ENCODE assay signal across 11 cellular contexts in genomic region chr14:92471919-92472318, GRCh38. TPM values are rescaled to one million over a fixed set of nuclear protein-coding genes. Genes with fewer than 3 reads are reported as not detected.
DNase-seq lines count a peak whose midpoint lies in the region; ATAC-seq and TF ChIP-seq lines count a peak whose summit lies in the region.
"Had no signal": no experiment of that assay in that cellular context is flagged by ENCODE, and none has a peak within 500 bp of the region (broad histone marks: within the 10 kb centered on the region; RNA-seq: fewer than 3 reads in every experiment).

No MANE protein-coding gene starts in this region.

- H2AFZ ChIP-seq in H9 (ENCODE audit: low read length): no peak overlapping the region

- CTCF ChIA-PET in activated CD8-positive, alpha-beta T cell treated with anti-CD3 and anti-CD28 coated beads for 36 hours (lab: Charles Lee): no interaction called here

- no peak overlapping the region for H3K4me2 ChIP-seq in H9 (ENCODE audit: insufficient read depth, insufficient read length, low read length)

- H3K4ac ChIP-seq in H9 (ENCODE audit: low read depth, low read length): no peak overlapping the region

- no peak overlapping the region for H3K27ac ChIP-seq in H9 (ENCODE audit: insufficient read length, low read depth, low read length)
- peak overlapping the region; percentile 6 for H3K27ac ChIP-seq in foreskin keratinocyte

- no peak overlapping the region for H3K14ac ChIP-seq in H9 (ENCODE audit: insufficient read depth, low read length)

- H2BK120ac ChIP-seq in H9 (ENCODE audit: low read depth, low read length, poor library complexity, severe bottlenecking): no peak overlapping the region

- DNase-seq in H9 (peak; percentile 75), SW 1271 (lab: John Stamatoyannopoulos, UW) (peak; percentile 4 to 77), foreskin keratinocyte (peak; percentile 81 to 90), smooth muscle cell of the brain vasculature (ENCODE audit: low read depth, low spot score) (peak; percentile 45), BE2C (no peak)
- DNase-seq in activated CD8-positive, alpha-beta T cell treated with anti-CD3 and anti-CD28 coated beads for 36 hours: no peak
- DNase-seq: activated CD4-positive, alpha-beta T cell treated with anti-CD3 and anti-CD28 coated beads, Interleukin-2, amount 50 U/mL, for 1 hour; kidney had no signal

- H3K4me1 ChIP-seq in H9 (ENCODE audit: insufficient read depth, low read length) (peaks cover 11% of the 10 kb centered on the region), foreskin keratinocyte (peaks cover 29% of the 10 kb centered on the region), BE2C (no peaks in the 10 kb centered on the region)

- H2AK5ac ChIP-seq in H9 (ENCODE audit: insufficient read length, low read length): no peak overlapping the region

- no peak for TF ChIP-seq CTCF in H9 (conservative IDR thresholded peaks at IDR 0.05)
- TF ChIP-seq CTCF in foreskin keratinocyte (conservative IDR thresholded peaks at IDR 0.05): no peak
- TF ChIP-seq CTCF in activated CD8-positive, alpha-beta T cell treated with anti-CD3 and anti-CD28 coated beads for 36 hours (IDR thresholded peaks at IDR 0.05): no peak
- TF ChIP-seq CTCF in BE2C (IDR thresholded peaks at IDR 0.05; ENCODE audit: low read depth, low read length): no peak

- no peak overlapping the region for H2BK5ac ChIP-seq in H9 (ENCODE audit: insufficient read length, low read length)

- H3K9me3 Mint-ChIP-seq in H9: peaks cover 15 to 17% of the 10 kb centered on the region in 2 experiments
- peaks cover 7% of the 10 kb centered on the region for H3K9me3 Mint-ChIP-seq in activated CD8-positive, alpha-beta T cell treated with anti-CD3 and anti-CD28 coated beads for 36 hours

- H3K9me3 ChIP-seq in H9 (ENCODE audit: control insufficient read depth, low read depth, low read length) (no peaks in the 10 kb centered on the region), BE2C (no peaks in the 10 kb centered on the region)

- H2BK20ac ChIP-seq in H9 (ENCODE audit: low read depth, low read length, poor library complexity, severe bottlenecking): no peak overlapping the region

- no peak overlapping the region for H3T11ph ChIP-seq in H9 (ENCODE audit: low read length)

- H4K8ac ChIP-seq in H9 (replicated peaks; ENCODE audit: insufficient read length, low read depth, low read length): no peak overlapping the region

- no peak overlapping the region for H4K5ac ChIP-seq in H9 (ENCODE audit: insufficient read length, low read depth, low read length)

- no peak overlapping the region for H2BK12ac ChIP-seq in H9 (ENCODE audit: insufficient read length, low read depth, low read length)

- H3K36me3 Mint-ChIP-seq in H9 (ENCODE audit: insufficient read depth in 1 of 3, low read depth in 3 of 3): peaks cover 0 to 14% (median 0%) of the 10 kb centered on the region in 3 experiments; a peak in 4 of 7 replicates
- no peaks in the 10 kb centered on the region for H3K36me3 Mint-ChIP-seq in activated CD8-positive, alpha-beta T cell treated with anti-CD3 and anti-CD28 coated beads for 36 hours (ENCODE audit: low read depth)
- H3K36me3 Mint-ChIP-seq: IgD-negative memory B cell had no signal

- no peak overlapping the region for H3K56ac ChIP-seq in H9 (ENCODE audit: insufficient read length, low read depth, low read length)

- POLR2A ChIA-PET in activated CD8-positive, alpha-beta T cell treated with anti-CD3 and anti-CD28 coated beads for 36 hours (lab: Charles Lee): no interaction called here

- no peak overlapping the region for H3K27ac Mint-ChIP-seq in H9
- H3K27ac Mint-ChIP-seq in activated CD8-positive, alpha-beta T cell treated with anti-CD3 and anti-CD28 coated beads for 36 hours: no peak overlapping the region
- H3K27ac Mint-ChIP-seq: IgD-negative memory B cell had no signal

- H3K4me3 ChIP-seq in BE2C (ENCODE audit: low read depth, low read length): no peak overlapping the region
- H3K4me3 ChIP-seq: GM12878 had no signal

- H4K91ac ChIP-seq in H9 (ENCODE audit: insufficient read length, low read depth, low read length): no peak overlapping the region

- no peak overlapping the region for H3K9ac ChIP-seq in H9 (ENCODE audit: extremely low read depth, insufficient read length, low read length)

- H3K79me1 ChIP-seq in H9 (ENCODE audit: insufficient read depth, low read depth, low read length, poor library complexity, severe bottlenecking): no peaks in the 10 kb centered on the region

- no peaks in the 10 kb centered on the region for H3K79me2 ChIP-seq in H9 (ENCODE audit: insufficient read depth, low read length)

- ATAC-seq in foreskin keratinocyte (peak; percentile 96), GM21619 (IDR thresholded peaks at IDR 0.05; ENCODE audit: unreplicated experiment) (no peak)
- ATAC-seq in activated CD8-positive, alpha-beta T cell treated with anti-CD3 and anti-CD28 coated beads for 36 hours: no peak
- ATAC-seq: GM12878 had no signal

- H4K20me1 ChIP-seq in H9 (ENCODE audit: control insufficient read depth, insufficient read depth, insufficient read length): no peaks in the 10 kb centered on the region

- intact Hi-C loops in activated CD8-positive, alpha-beta T cell treated with anti-CD3 and anti-CD28 coated beads for 36 hours (cut with micrococcal nuclease): no loop called here

- H3K23me2 ChIP-seq in H9 (ENCODE audit: insufficient read length, low read depth, low read length, poor library complexity, severe bottlenecking): no peaks in the 10 kb centered on the region

- no peak overlapping the region for H3K18ac ChIP-seq in H9 (ENCODE audit: insufficient read length, low read depth, low read length)

- H3K4me1 Mint-ChIP-seq in H9: peaks cover 38 to 39% of the 10 kb centered on the region in 2 experiments
- H3K4me1 Mint-ChIP-seq in activated CD8-positive, alpha-beta T cell treated with anti-CD3 and anti-CD28 coated beads for 36 hours (ENCODE audit: low read depth): peaks cover 10% of the 10 kb centered on the region

- no peak overlapping the region for H2BK15ac ChIP-seq in H9 (ENCODE audit: low read depth, low read length)

- H3K23ac ChIP-seq in H9 (ENCODE audit: insufficient read length, low read depth, low read length): no peak overlapping the region

- H3K27me3 Mint-ChIP-seq in H9 (ENCODE audit: low read depth): peaks cover 6% of the 10 kb centered on the region
- no peaks in the 10 kb centered on the region for H3K27me3 Mint-ChIP-seq in activated CD8-positive, alpha-beta T cell treated with anti-CD3 and anti-CD28 coated beads for 36 hours

- no peaks in the 10 kb centered on the region; the same call in 1 of the 2 replicates for H3K27me3 ChIP-seq in H9 (ENCODE audit: insufficient read depth, low read length)
- no peaks in the 10 kb centered on the region for H3K27me3 ChIP-seq in foreskin keratinocyte
- H3K27me3 ChIP-seq in BE2C: no peaks in the 10 kb centered on the region

- H3K4me3 Mint-ChIP-seq in H9: no peak overlapping the region; a peak in 1 of 5 replicates
- no peak overlapping the region for H3K4me3 Mint-ChIP-seq in activated CD8-positive, alpha-beta T cell treated with anti-CD3 and anti-CD28 coated beads for 36 hours
- H3K4me3 Mint-ChIP-seq: IgD-negative memory B cell had no signal

- H3K36me3 ChIP-seq in BE2C: no peaks in the 10 kb centered on the region

RNA-seq across cellular contexts. Expression of gene RIN3, which starts 41.7 kb away (rescaled TPM):
- total RNA-seq in H9 (2021) (1.5 and 1.6 TPM in 2 replicates), foreskin keratinocyte (7.3 and 9.8 TPM in 2 replicates)
- 8.4 and 11.9 TPM in 2 replicates for polyA plus RNA-seq in foreskin keratinocyte
- total RNA-seq in activated CD8-positive, alpha-beta T cell treated with anti-CD3 and anti-CD28 coated beads for 36 hours: 10 to 100 TPM; 61.3 to 62.4 TPM
- polyA plus RNA-seq in BE2C (2012; ENCODE audit: insufficient read depth, insufficient read length, low read depth): not detected

Comparison
In these comparisons a context has a peak if more than half of its experiments do, and no peak if none do; other contexts are left out.
1. DNase-seq: peak in H9 (single experiment), SW 1271 (2 of 2), foreskin keratinocyte (2 of 2) and smooth muscle cell of the brain vasculature (single experiment); none in activated CD8-positive, alpha-beta T cell treated with anti-CD3 and anti-CD28 coated beads for 36 hours (single experiment) and BE2C (single experiment).